In the genomic region with DNA sequence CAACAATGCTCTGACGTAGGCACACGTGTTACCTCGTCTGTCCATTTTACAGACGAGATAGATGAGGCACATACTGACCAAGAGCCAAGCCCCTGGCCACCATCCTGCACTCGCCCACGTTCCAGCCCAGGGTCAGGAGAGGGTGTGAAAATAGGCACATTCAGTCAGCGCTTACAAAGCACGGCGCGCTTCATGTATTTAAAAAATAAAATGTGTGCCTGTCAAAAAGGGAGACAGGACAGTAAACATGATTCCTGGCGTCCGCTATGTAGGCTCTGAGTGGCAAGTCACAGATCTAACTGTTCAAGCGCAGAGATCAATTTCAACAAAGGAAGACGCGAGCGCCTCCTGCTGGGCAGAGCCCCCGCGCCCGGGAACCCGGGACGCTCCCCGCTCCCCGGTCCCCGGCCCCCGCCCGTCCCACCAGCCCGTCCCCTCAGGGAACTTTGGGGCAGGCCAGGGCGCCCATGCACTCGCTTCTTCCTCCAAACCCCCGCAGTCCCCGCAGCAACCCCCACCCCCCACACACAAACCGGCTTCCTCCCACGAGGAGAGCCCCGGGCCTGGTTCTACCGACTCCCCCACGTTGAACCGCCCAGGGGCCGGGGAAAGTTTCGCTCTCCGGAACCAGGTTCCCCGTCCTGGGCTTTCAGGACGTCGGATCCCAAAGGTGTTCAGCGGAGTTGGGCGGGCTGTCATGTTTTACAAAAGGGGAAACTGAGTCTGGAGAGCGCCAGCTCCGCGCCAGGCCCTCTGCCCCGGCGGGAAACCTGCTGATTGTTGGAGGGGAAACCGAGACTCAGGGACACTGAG, we compare ENCODE assay signal across 1 cellular context.
TF ChIP-seq lines count a peak whose summit lies in the region.

No MANE protein-coding gene starts in this region.

TF ChIP-seq in K562, 482 proteins besides CTCF, POLR2A, EP300 and RAD21 (continued from another document):
- TF ChIP-seq, protein P1, sequence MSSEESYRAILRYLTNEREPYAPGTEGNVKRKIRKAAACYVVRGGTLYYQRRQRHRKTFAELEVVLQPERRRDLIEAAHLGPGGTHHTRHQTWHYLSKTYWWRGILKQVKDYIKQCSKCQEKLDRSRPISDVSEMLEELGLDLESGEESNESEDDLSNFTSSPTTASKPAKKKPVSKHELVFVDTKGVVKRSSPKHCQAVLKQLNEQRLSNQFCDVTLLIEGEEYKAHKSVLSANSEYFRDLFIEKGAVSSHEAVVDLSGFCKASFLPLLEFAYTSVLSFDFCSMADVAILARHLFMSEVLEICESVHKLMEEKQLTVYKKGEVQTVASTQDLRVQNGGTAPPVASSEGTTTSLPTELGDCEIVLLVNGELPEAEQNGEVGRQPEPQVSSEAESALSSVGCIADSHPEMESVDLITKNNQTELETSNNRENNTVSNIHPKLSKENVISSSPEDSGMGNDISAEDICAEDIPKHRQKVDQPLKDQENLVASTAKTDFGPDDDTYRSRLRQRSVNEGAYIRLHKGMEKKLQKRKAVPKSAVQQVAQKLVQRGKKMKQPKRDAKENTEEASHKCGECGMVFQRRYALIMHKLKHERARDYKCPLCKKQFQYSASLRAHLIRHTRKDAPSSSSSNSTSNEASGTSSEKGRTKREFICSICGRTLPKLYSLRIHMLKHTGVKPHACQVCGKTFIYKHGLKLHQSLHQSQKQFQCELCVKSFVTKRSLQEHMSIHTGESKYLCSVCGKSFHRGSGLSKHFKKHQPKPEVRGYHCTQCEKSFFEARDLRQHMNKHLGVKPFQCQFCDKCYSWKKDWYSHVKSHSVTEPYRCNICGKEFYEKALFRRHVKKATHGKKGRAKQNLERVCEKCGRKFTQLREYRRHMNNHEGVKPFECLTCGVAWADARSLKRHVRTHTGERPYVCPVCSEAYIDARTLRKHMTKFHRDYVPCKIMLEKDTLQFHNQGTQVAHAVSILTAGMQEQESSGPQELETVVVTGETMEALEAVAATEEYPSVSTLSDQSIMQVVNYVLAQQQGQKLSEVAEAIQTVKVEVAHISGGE (CRISPR knock-in tag; IDR thresholded peaks at IDR 0.05), result no peak
- TF ChIP-seq, protein P2, sequence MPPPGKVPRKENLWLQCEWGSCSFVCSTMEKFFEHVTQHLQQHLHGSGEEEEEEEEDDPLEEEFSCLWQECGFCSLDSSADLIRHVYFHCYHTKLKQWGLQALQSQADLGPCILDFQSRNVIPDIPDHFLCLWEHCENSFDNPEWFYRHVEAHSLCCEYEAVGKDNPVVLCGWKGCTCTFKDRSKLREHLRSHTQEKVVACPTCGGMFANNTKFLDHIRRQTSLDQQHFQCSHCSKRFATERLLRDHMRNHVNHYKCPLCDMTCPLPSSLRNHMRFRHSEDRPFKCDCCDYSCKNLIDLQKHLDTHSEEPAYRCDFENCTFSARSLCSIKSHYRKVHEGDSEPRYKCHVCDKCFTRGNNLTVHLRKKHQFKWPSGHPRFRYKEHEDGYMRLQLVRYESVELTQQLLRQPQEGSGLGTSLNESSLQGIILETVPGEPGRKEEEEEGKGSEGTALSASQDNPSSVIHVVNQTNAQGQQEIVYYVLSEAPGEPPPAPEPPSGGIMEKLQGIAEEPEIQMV (tag; conservative IDR thresholded peaks at IDR 0.05; ENCODE audit: low read depth), result no peak
- TF ChIP-seq DNMT1 (IDR thresholded peaks at IDR 0.05) (no peak), LCOR (CRISPR knock-in tag; IDR thresholded peaks at IDR 0.05) (0 out of 2 replicates have a peak, but pooled peaks have one; percentile 5), CXXC5 (CRISPR knock-in tag; IDR thresholded peaks at IDR 0.05) (no peak), YBX1 (IDR thresholded peaks at IDR 0.05) (no peak), ZNF507 (tag; conservative IDR thresholded peaks at IDR 0.05) (no peak), ZNF184 (CRISPR knock-in tag; IDR thresholded peaks at IDR 0.05) (no peak), PHTF2 (CRISPR knock-in tag; IDR thresholded peaks at IDR 0.05) (no peak), TBL1XR1 (IDR thresholded peaks at IDR 0.05; ENCODE audit: low read length in 2 of 2) (no peak), NRF1 (conservative IDR thresholded peaks at IDR 0.05 in 1 of 2, IDR thresholded peaks at IDR 0.05 in 1 of 2) (no peak), FOXK2 (conservative IDR thresholded peaks at IDR 0.05 in 1 of 2, IDR thresholded peaks at IDR 0.05 in 1 of 2; ENCODE audit: low read depth in 2 of 2) (0 out of 4 replicates have a peak, but pooled peaks of 1 of the 2 experiments have one; percentile 23), RBM25 (IDR thresholded peaks at IDR 0.05; ENCODE audit: low read depth, low read length, severe bottlenecking) (peak; percentile 69), ILK (tag; IDR thresholded peaks at IDR 0.05; ENCODE audit: borderline replicate concordance, low read depth) (no peak), ZC3H8 (IDR thresholded peaks at IDR 0.05) (no peak), KLF16 (IDR thresholded peaks at IDR 0.05) (no peak), TRIM28 (IDR thresholded peaks at IDR 0.05) (no peak), NUFIP1 (IDR thresholded peaks at IDR 0.05; ENCODE audit: partially characterized antibody) (no peak), TEAD4 (IDR thresholded peaks at IDR 0.05; ENCODE audit: low read length) (no peak), TEAD4 (CRISPR knock-in tag; IDR thresholded peaks at IDR 0.05; ENCODE audit: borderline replicate concordance) (no peak), ZC3H4 (CRISPR knock-in tag; IDR thresholded peaks at IDR 0.05; ENCODE audit: borderline replicate concordance) (0 out of 2 replicates have a peak, but pooled peaks have one; percentile 26), BCOR (IDR thresholded peaks at IDR 0.05) (peak; percentile 87)
- TF ChIP-seq, protein P3, sequence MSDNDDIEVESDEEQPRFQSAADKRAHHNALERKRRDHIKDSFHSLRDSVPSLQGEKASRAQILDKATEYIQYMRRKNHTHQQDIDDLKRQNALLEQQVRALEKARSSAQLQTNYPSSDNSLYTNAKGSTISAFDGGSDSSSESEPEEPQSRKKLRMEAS (CRISPR knock-in tag; IDR thresholded peaks at IDR 0.05), result 0 out of 2 replicates have a peak, but pooled peaks have one; percentile 12
- TF ChIP-seq, protein P4, sequence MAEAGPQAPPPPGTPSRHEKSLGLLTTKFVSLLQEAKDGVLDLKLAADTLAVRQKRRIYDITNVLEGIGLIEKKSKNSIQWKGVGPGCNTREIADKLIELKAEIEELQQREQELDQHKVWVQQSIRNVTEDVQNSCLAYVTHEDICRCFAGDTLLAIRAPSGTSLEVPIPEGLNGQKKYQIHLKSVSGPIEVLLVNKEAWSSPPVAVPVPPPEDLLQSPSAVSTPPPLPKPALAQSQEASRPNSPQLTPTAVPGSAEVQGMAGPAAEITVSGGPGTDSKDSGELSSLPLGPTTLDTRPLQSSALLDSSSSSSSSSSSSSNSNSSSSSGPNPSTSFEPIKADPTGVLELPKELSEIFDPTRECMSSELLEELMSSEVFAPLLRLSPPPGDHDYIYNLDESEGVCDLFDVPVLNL (CRISPR knock-in tag; IDR thresholded peaks at IDR 0.05; ENCODE audit: low read depth), result no peak
- TF ChIP-seq, protein P5, sequence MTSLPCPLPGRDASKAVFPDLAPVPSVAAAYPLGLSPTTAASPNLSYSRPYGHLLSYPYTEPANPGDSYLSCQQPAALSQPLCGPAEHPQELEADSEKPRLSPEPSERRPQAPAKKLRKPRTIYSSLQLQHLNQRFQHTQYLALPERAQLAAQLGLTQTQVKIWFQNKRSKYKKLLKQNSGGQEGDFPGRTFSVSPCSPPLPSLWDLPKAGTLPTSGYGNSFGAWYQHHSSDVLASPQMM (CRISPR knock-in tag; IDR thresholded peaks at IDR 0.05), result no peak
- TF ChIP-seq, protein P6, sequence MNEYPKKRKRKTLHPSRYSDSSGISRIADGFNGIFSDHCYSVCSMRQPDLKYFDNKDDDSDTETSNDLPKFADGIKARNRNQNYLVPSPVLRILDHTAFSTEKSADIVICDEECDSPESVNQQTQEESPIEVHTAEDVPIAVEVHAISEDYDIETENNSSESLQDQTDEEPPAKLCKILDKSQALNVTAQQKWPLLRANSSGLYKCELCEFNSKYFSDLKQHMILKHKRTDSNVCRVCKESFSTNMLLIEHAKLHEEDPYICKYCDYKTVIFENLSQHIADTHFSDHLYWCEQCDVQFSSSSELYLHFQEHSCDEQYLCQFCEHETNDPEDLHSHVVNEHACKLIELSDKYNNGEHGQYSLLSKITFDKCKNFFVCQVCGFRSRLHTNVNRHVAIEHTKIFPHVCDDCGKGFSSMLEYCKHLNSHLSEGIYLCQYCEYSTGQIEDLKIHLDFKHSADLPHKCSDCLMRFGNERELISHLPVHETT (CRISPR knock-in tag; conservative IDR thresholded peaks at IDR 0.05 in 1 of 2, IDR thresholded peaks at IDR 0.05 in 1 of 2), result no peak
